In genomic region chr6:148491638-148492210, GRCh38 we compare ENCODE assay signal across 19 cellular contexts.
DNase-seq lines count a peak whose midpoint lies in the region; ATAC-seq and TF ChIP-seq lines count a peak whose summit lies in the region.
"Had no signal": no experiment of that assay in that cellular context is flagged by ENCODE, and none has a peak within 500 bp of the region (broad histone marks: within the 10 kb centered on the region; RNA-seq: fewer than 3 reads in every experiment).

No MANE protein-coding gene starts in this region.

- peaks cover 20% of the 10 kb centered on the region for H3F3A ChIP-seq in SK-N-SH (replicated peaks; ENCODE audit: insufficient read depth)

- TF ChIP-seq POLR2A in gastrocnemius medialis (IDR thresholded peaks at IDR 0.05), result no peak

- TF ChIP-seq CTCF in SK-N-SH (IDR thresholded peaks at IDR 0.05), result no peak
- TF ChIP-seq CTCF in fibroblast of mammary gland (conservative IDR thresholded peaks at IDR 0.05; ENCODE audit: control insufficient read depth, insufficient read depth, low read depth, low read length), result no peak
- TF ChIP-seq CTCF in gastrocnemius medialis (IDR thresholded peaks at IDR 0.05 in 4 of 5, conservative IDR thresholded peaks at IDR 0.05 in 1 of 5), result no peak

- in situ Hi-C loops in gastrocnemius medialis (cut with MboI; ENCODE audit: low sequenced_read_pairs in 4 of 4), result no loop called here

- H3K9ac ChIP-seq in SK-N-SH, result peak overlapping the region; percentile 39; the same call in 1 of the 2 replicates

- H3K27ac ChIP-seq in SK-N-SH (ENCODE audit: low read depth in 2 of 2, low read length in 1 of 2) (peak overlapping the region in 1 of 2 experiments; percentile 81; a peak in 2 of 4 replicates), gastrocnemius medialis (peak overlapping the region; percentile 50 to 72 (median 56))
- H3K27ac ChIP-seq: upper lobe of left lung had no signal

- H3K27me3 ChIP-seq in SK-N-SH (ENCODE audit: insufficient read depth) (no peaks in the 10 kb centered on the region), gastrocnemius medialis (no peaks in the 10 kb centered on the region)
- H3K27me3 ChIP-seq: upper lobe of left lung had no signal

- H3K9me3 ChIP-seq in SK-N-SH, result no peaks in the 10 kb centered on the region; the same call in 1 of the 2 replicates
- H3K9me3 ChIP-seq in gastrocnemius medialis, result no peaks in the 10 kb centered on the region
- H3K9me3 ChIP-seq: upper lobe of left lung had no signal

- H3K4me3 ChIP-seq in SK-N-SH (ENCODE audit: low read depth in 2 of 2, low read length in 1 of 2), result no peak overlapping the region
- H3K4me3 ChIP-seq in fibroblast of mammary gland (ENCODE audit: control insufficient read depth, low read depth, low read length), result no peak overlapping the region
- H3K4me3 ChIP-seq in gastrocnemius medialis, result no peak overlapping the region
- H3K4me3 ChIP-seq: upper lobe of left lung had no signal

- H4K20me1 ChIP-seq in SK-N-SH (ENCODE audit: insufficient read depth), result no peaks in the 10 kb centered on the region

- peaks cover 36% of the 10 kb centered on the region for H3K79me2 ChIP-seq in SK-N-SH (ENCODE audit: insufficient read depth)

- H3K36me3 ChIP-seq in SK-N-SH (replicated peaks in 1 of 2; ENCODE audit: control insufficient read depth in 1 of 2, insufficient read depth in 2 of 2, low read length in 1 of 2) (peaks cover 0 to 26% of the 10 kb centered on the region in 2 experiments), gastrocnemius medialis (no peaks in the 10 kb centered on the region)

- POLR2A ChIA-PET in SK-N-SH (lab: Yijun Ruan, JAX), result no interaction called here

- CTCF ChIA-PET in SK-N-SH (lab: Yijun Ruan, JAX), result no interaction called here

- H3K4me1 ChIP-seq in SK-N-SH (ENCODE audit: control insufficient read depth in 1 of 2, insufficient read depth in 2 of 2, low read depth in 1 of 2, low read length in 1 of 2) (no peaks in the 10 kb centered on the region; a peak in 1 of 4 replicates), gastrocnemius medialis (peaks cover 25 to 28% of the 10 kb centered on the region in 2 donors)
- H3K4me1 ChIP-seq: upper lobe of left lung had no signal

- no peak overlapping the region for H2AFZ ChIP-seq in SK-N-SH (ENCODE audit: low read depth)

- H3K9me2 ChIP-seq in SK-N-SH, result no peaks in the 10 kb centered on the region

- DNase-seq in Daoy (ENCODE audit: low read depth) (peak; percentile 24), SK-N-SH (no peak), fibroblast of mammary gland (ENCODE audit: low read depth) (peak; percentile 64), gastrocnemius medialis (no peak), cerebellar nuclear complex (lab: John Stamatoyannopoulos, UW) (no peak), islet precursor cell (no peak), NCI-H1048 (lab: John Stamatoyannopoulos, UW) (no peak)
- DNase-seq: activated CD8-positive, alpha-beta T cell treated with anti-CD3 and anti-CD28 coated beads for 36 hours; activated naive CD8-positive, alpha-beta T cell treated with anti-CD3 and anti-CD28 coated beads for 36 hours; activated T-cell treated with anti-CD3 and anti-CD28 coated beads, Interleukin-2, amount 50 U/mL, for 72 hours; caudate nucleus; NCI-H2029 treated with DMSO at 0.1 percent for 48 hours; NCI-H524 treated with DMSO at 0.1 percent for 48 hours; SIG-M5; T-helper 2 cell; upper lobe of left lung had no signal

- WGBS in SK-N-SH (ENCODE audit: low lambda C conversion rate), result 28% methylated on average over 6 of the region's 6 CpGs

- peak overlapping the region; percentile 41 for H3K4me2 ChIP-seq in SK-N-SH

- intact Hi-C loops in gastrocnemius medialis (cut with DNase I; ENCODE audit: low total_unique reads), result no loop called here

- no peak for TF ChIP-seq RAD21 in SK-N-SH (IDR thresholded peaks at IDR 0.05; ENCODE audit: low read length)

- no peak for ATAC-seq in gastrocnemius medialis
- no peak for ATAC-seq in GM21390 (IDR thresholded peaks at IDR 0.05; ENCODE audit: unreplicated experiment)
- ATAC-seq: activated CD8-positive, alpha-beta T cell treated with anti-CD3 and anti-CD28 coated beads for 36 hours; activated T-cell treated with anti-CD3 and anti-CD28 coated beads, Interleukin-2, amount 50 U/mL, for 72 hours; stimulated activated memory B cell treated with anti-CD40 and anti-IgM and Interleukin-4, amounts not matched to agents 10 μg/mL and 1 μg/mL and 100 μg/mL, for 72 hours; WTC11 had no signal

- TF ChIP-seq EP300 in SK-N-SH (IDR thresholded peaks at IDR 0.05; ENCODE audit: borderline replicate concordance in 1 of 2, low read depth in 1 of 2, low read length in 1 of 2), result no peak

TF ChIP-seq in SK-N-SH, 30 proteins besides CTCF, POLR2A, EP300 and RAD21 (continues in another document):
- TF ChIP-seq USF1 (IDR thresholded peaks at IDR 0.05; ENCODE audit: borderline replicate concordance, low read depth) (no peak), GATA2 (CRISPR knock-in tag; IDR thresholded peaks at IDR 0.05) (no peak), TAF1 (IDR thresholded peaks at IDR 0.05; ENCODE audit: borderline replicate concordance, low read depth, low read length) (no peak), EZH2phosphoT487 (IDR thresholded peaks at IDR 0.05; ENCODE audit: borderline replicate concordance, low read depth) (no peak), USF2 (IDR thresholded peaks at IDR 0.05; ENCODE audit: borderline replicate concordance, low read depth, low read length) (no peak), JUND (IDR thresholded peaks at IDR 0.05) (no peak), RFX5 (IDR thresholded peaks at IDR 0.05; ENCODE audit: low read length) (no peak), GABPA (IDR thresholded peaks at IDR 0.05; ENCODE audit: low read depth) (no peak), FOSL2 (IDR thresholded peaks at IDR 0.05; ENCODE audit: borderline replicate concordance, low read depth) (no peak), TCF12 (IDR thresholded peaks at IDR 0.05) (no peak), MXI1 (IDR thresholded peaks at IDR 0.05; ENCODE audit: low read depth, low read length) (no peak)
- TF ChIP-seq, protein P1, sequence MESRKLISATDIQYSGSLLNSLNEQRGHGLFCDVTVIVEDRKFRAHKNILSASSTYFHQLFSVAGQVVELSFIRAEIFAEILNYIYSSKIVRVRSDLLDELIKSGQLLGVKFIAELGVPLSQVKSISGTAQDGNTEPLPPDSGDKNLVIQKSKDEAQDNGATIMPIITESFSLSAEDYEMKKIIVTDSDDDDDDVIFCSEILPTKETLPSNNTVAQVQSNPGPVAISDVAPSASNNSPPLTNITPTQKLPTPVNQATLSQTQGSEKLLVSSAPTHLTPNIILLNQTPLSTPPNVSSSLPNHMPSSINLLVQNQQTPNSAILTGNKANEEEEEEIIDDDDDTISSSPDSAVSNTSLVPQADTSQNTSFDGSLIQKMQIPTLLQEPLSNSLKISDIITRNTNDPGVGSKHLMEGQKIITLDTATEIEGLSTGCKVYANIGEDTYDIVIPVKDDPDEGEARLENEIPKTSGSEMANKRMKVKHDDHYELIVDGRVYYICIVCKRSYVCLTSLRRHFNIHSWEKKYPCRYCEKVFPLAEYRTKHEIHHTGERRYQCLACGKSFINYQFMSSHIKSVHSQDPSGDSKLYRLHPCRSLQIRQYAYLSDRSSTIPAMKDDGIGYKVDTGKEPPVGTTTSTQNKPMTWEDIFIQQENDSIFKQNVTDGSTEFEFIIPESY (IDR thresholded peaks at IDR 0.05; ENCODE audit: borderline replicate concordance, low read depth), result no peak
- TF ChIP-seq, protein P2, sequence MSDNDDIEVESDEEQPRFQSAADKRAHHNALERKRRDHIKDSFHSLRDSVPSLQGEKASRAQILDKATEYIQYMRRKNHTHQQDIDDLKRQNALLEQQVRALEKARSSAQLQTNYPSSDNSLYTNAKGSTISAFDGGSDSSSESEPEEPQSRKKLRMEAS (IDR thresholded peaks at IDR 0.05; ENCODE audit: low read depth), result no peak
- TF ChIP-seq, protein P3, sequence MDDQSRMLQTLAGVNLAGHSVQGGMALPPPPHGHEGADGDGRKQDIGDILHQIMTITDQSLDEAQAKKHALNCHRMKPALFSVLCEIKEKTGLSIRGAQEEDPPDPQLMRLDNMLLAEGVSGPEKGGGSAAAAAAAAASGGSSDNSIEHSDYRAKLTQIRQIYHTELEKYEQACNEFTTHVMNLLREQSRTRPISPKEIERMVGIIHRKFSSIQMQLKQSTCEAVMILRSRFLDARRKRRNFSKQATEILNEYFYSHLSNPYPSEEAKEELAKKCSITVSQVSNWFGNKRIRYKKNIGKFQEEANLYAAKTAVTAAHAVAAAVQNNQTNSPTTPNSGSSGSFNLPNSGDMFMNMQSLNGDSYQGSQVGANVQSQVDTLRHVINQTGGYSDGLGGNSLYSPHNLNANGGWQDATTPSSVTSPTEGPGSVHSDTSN (IDR thresholded peaks at IDR 0.05), result no peak

Comparison
In these comparisons a context has a peak if more than half of its experiments do, and no peak if none do; other contexts are left out.
1. DNase-seq: peak in Daoy (single experiment) and fibroblast of mammary gland (single experiment); none in SK-N-SH (single experiment), gastrocnemius medialis (0 of 2), cerebellar nuclear complex (0 of 2), islet precursor cell (single experiment) and NCI-H1048 (single experiment).